ENCODE assay signal across 10 cellular contexts in the genomic region with DNA sequence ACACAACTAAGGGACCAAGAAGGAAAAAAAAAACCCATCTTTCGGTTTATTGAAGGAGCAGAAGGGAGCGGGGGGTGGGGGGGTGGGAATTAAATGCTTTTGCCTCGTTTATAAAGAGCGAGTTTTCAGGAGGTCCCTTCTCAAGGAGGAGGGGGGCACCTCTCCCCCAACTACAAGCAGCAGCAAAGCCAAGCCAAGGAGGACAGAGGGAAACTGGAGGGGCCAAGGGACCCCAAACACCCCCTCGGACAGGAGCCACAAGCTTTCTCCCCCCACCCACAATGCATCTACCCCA. TPM values are rescaled to one million over a fixed set of nuclear protein-coding genes. Genes with fewer than 3 reads are reported as not detected.
DNase-seq lines count a peak whose midpoint lies in the region; ATAC-seq and TF ChIP-seq lines count a peak whose summit lies in the region.
"Had no signal": no experiment of that assay in that cellular context is flagged by ENCODE, and none has a peak within 500 bp of the region (broad histone marks: within the 10 kb centered on the region; RNA-seq: fewer than 3 reads in every experiment).

No MANE protein-coding gene starts in this region.

- H3K4me1 Mint-ChIP-seq in activated naive CD8-positive, alpha-beta T cell (ENCODE audit: low read depth): peaks cover 20% of the 10 kb centered on the region

- peak overlapping the region; percentile 68 for H3K27ac Mint-ChIP-seq in activated naive CD8-positive, alpha-beta T cell

- WGBS in right cardiac atrium: 32% methylated on average over 5 of the region's 5 CpGs
- WGBS in urinary bladder: 29% methylated on average over 5 of the region's 5 CpGs

- H3K4me3 Mint-ChIP-seq in activated naive CD8-positive, alpha-beta T cell: peak overlapping the region; percentile 90

- DNase-seq in right atrium auricular region (ENCODE audit: low spot score) (no peak), right cardiac atrium (no peak), lower lobe of right lung (no peak), AG20443 (ENCODE audit: low spot score) (no peak)
- no peak for DNase-seq in stimulated activated CD4-positive, alpha-beta T cell treated with anti-CD3 and anti-CD28 coated beads, Interleukin-1b, Interleukin-23, amount 100 ng/mL, for 48 hours

- ATAC-seq in right cardiac atrium: no peak
- no peak for ATAC-seq in lower lobe of right lung
- no peak for ATAC-seq in HG03025 (IDR thresholded peaks at IDR 0.05; ENCODE audit: low FRiP score, unreplicated experiment)

- H3K9me3 ChIP-seq in right atrium auricular region (no peaks in the 10 kb centered on the region), right cardiac atrium (ENCODE audit: control insufficient read depth, low read length) (no peaks in the 10 kb centered on the region), lower lobe of right lung (no peaks in the 10 kb centered on the region)
- H3K9me3 ChIP-seq: neutrophil had no signal

- intact Hi-C loops in right cardiac atrium (cut with DNase I): no loop called here
- intact Hi-C loops in lower lobe of right lung (cut with DNase I): no loop called here

- H3K36me3 Mint-ChIP-seq in activated naive CD8-positive, alpha-beta T cell: peaks cover 3% of the 10 kb centered on the region

- H3K9me3 Mint-ChIP-seq in activated naive CD8-positive, alpha-beta T cell (ENCODE audit: low read depth): no peaks in the 10 kb centered on the region

- peak; percentile 18 to 40 for TF ChIP-seq CTCF in right atrium auricular region (IDR thresholded peaks at IDR 0.05)
- no peak for TF ChIP-seq CTCF in lower lobe of right lung (IDR thresholded peaks at IDR 0.05)

- H3K4me3 ChIP-seq in right atrium auricular region (peak overlapping the region in 1 of 2 donors; percentile 15), right cardiac atrium (ENCODE audit: low read length) (no peak overlapping the region), lower lobe of right lung (peak overlapping the region; percentile 41), urinary bladder (ENCODE audit: low read depth, low read length) (peak overlapping the region; percentile 3)

- no peak overlapping the region for H3K27ac ChIP-seq in right atrium auricular region
- H3K27ac ChIP-seq in right cardiac atrium (ENCODE audit: low read length): no peak overlapping the region
- no peak overlapping the region for H3K27ac ChIP-seq in lower lobe of right lung
- no peak overlapping the region for H3K27ac ChIP-seq in urinary bladder (ENCODE audit: low read depth)
- H3K27ac ChIP-seq: neutrophil, WERI-Rb-1 had no signal

- peaks cover 10% of the 10 kb centered on the region for H3K36me3 ChIP-seq in right atrium auricular region
- peaks cover 10% of the 10 kb centered on the region for H3K36me3 ChIP-seq in lower lobe of right lung
- H3K36me3 ChIP-seq in urinary bladder (ENCODE audit: insufficient read depth): no peaks in the 10 kb centered on the region

- peaks cover under 1% of the 10 kb centered on the region for H3K27me3 Mint-ChIP-seq in activated naive CD8-positive, alpha-beta T cell

- H3K27me3 ChIP-seq in right atrium auricular region (no peaks in the 10 kb centered on the region), right cardiac atrium (ENCODE audit: control insufficient read depth, insufficient read depth) (no peaks in the 10 kb centered on the region), lower lobe of right lung (ENCODE audit: low read depth) (no peaks in the 10 kb centered on the region)

- H3K4me1 ChIP-seq in right atrium auricular region: peaks cover 0 to 44% of the 10 kb centered on the region in 2 donors
- peaks cover 4% of the 10 kb centered on the region for H3K4me1 ChIP-seq in right cardiac atrium (ENCODE audit: control insufficient read depth, insufficient read depth, low read length)
- peaks cover 47% of the 10 kb centered on the region for H3K4me1 ChIP-seq in lower lobe of right lung
- H3K4me1 ChIP-seq in urinary bladder (ENCODE audit: insufficient read depth): peaks cover 1% of the 10 kb centered on the region

RNA-seq across cellular contexts. Expression of a gene that starts 2.4 kb away (rescaled TPM):
- 10 to 100 TPM; 24.2 to 30.5 TPM for total RNA-seq in right atrium auricular region
- total RNA-seq in right cardiac atrium: 10 to 100 TPM; 21.5 to 23.4 (median 22.5) TPM
- polyA plus RNA-seq in right cardiac atrium: 17.5 TPM
- total RNA-seq in lower lobe of right lung: 21.4 TPM
- 18.2 TPM for total RNA-seq in urinary bladder
- polyA plus RNA-seq in urinary bladder: 30.2 TPM

RNA-seq across cellular contexts. Expression of a gene that starts 18.9 kb away (rescaled TPM):
- total RNA-seq in right atrium auricular region (1 to 10 TPM; 6.0 to 7.2 TPM), right cardiac atrium (10 to 100 TPM in 3 of 4 donors, 1 to 10 TPM in 1; 9.1 to 15.4 (median 12.9) TPM), lower lobe of right lung (7.5 TPM), urinary bladder (1.3 TPM)
- polyA plus RNA-seq in right cardiac atrium (9.3 TPM), urinary bladder (8.2 TPM)

RNA-seq across cellular contexts. Expression of a gene that starts 19.4 kb away (rescaled TPM):
- not detected for total RNA-seq in right atrium auricular region
- total RNA-seq in right cardiac atrium: not detected
- polyA plus RNA-seq in right cardiac atrium: not detected
- total RNA-seq in lower lobe of right lung: 0.68 TPM
- total RNA-seq in urinary bladder: not detected
- 0.11 TPM for polyA plus RNA-seq in urinary bladder

RNA-seq across cellular contexts. Expression of a gene that starts 20.6 kb away (rescaled TPM):
- 10 to 100 TPM; 16.4 to 20.6 TPM for total RNA-seq in right atrium auricular region
- total RNA-seq in right cardiac atrium: 10 to 100 TPM; 33.1 to 40.4 (median 34.4) TPM
- 23.5 TPM for polyA plus RNA-seq in right cardiac atrium
- total RNA-seq in lower lobe of right lung: 73.1 TPM
- 22.5 TPM for total RNA-seq in urinary bladder
- polyA plus RNA-seq in urinary bladder: 38.9 TPM

RNA-seq across cellular contexts. Expression of a gene that starts 31.0 kb away (rescaled TPM):
- total RNA-seq in right atrium auricular region (not detected), right cardiac atrium (not detected), lower lobe of right lung (not detected), urinary bladder (not detected)
- polyA plus RNA-seq in right cardiac atrium (not detected), urinary bladder (not detected)
